10 cellular contexts compared by ENCODE assay signal in genomic region chr5:1552469-1553255, GRCh38. TPM values are rescaled to one million over a fixed set of nuclear protein-coding genes. Genes with fewer than 3 reads are reported as not detected.
DNase-seq lines count a peak whose midpoint lies in the region; ATAC-seq and TF ChIP-seq lines count a peak whose summit lies in the region.
"Had no signal": no experiment of that assay in that cellular context is flagged by ENCODE, and none has a peak within 500 bp of the region (broad histone marks: within the 10 kb centered on the region; RNA-seq: fewer than 3 reads in every experiment).

No MANE protein-coding gene starts in this region.

- no peaks in the 10 kb centered on the region for H3K9me2 ChIP-seq in GM23248 (ENCODE audit: insufficient read depth)

- peak overlapping the region; percentile 32; the same call in 1 of the 2 replicates for H2AFZ ChIP-seq in GM23248

- H3K4me3 ChIP-seq in GM23248 (peak overlapping the region; percentile 46; the same call in 1 of the 2 replicates), heart right ventricle (peak overlapping the region in 7 of 10 donors; percentile 3 to 37 (median 25)), retinal pigment epithelial cell (ENCODE audit: low read length) (peak overlapping the region; percentile 3)

- H3K36me3 ChIP-seq in GM23248 (ENCODE audit: low read depth), result no peaks in the 10 kb centered on the region
- no peaks in the 10 kb centered on the region for H3K36me3 ChIP-seq in heart right ventricle

- TF ChIP-seq CTCF in heart right ventricle (IDR thresholded peaks at IDR 0.05) (no peak), retinal pigment epithelial cell (conservative IDR thresholded peaks at IDR 0.05; ENCODE audit: low read depth, low read length) (no peak), GM13977 (IDR thresholded peaks at IDR 0.05; ENCODE audit: extremely low read depth, insufficient read depth, missing control alignments) (no peak)

- no peaks in the 10 kb centered on the region for H3K27me3 ChIP-seq in GM23248 (replicated peaks; ENCODE audit: insufficient read depth)
- peaks cover 0 to 15% (median 0%) of the 10 kb centered on the region in 7 donors for H3K27me3 ChIP-seq in heart right ventricle

- ATAC-seq in heart right ventricle, result peak; percentile 23 to 73 (median 54)

- H3K4me1 ChIP-seq in GM23248 (ENCODE audit: insufficient read depth), result peaks cover 10% of the 10 kb centered on the region
- peaks cover 0 to 7% (median 0%) of the 10 kb centered on the region in 9 donors for H3K4me1 ChIP-seq in heart right ventricle

- H3K4me2 ChIP-seq in GM23248 (ENCODE audit: unreplicated experiment), result peak overlapping the region; percentile 50

- H3K79me2 ChIP-seq in GM23248 (ENCODE audit: insufficient read depth), result no peaks in the 10 kb centered on the region

- no peaks in the 10 kb centered on the region for H3K9me3 ChIP-seq in GM23248 (ENCODE audit: low read depth)
- H3K9me3 ChIP-seq in heart right ventricle, result no peaks in the 10 kb centered on the region

- H3F3A ChIP-seq in GM23248 (ENCODE audit: insufficient read depth), result no peaks in the 10 kb centered on the region

- DNase-seq in GM23248, result peak; percentile 70
- peak; percentile 46 for DNase-seq in SK-MEL-5 (ENCODE audit: low read depth, low spot score)
- peak; percentile 23 to 51 for DNase-seq in heart right ventricle
- DNase-seq in retinal pigment epithelial cell (ENCODE audit: low read depth), result peak; percentile 72
- DNase-seq in iPS-NIHi7 (ENCODE audit: extremely low spot score), result no peak
- DNase-seq in dedifferentiated amniotic fluid mesenchymal stem cell (ENCODE audit: extremely low spot score), result no peak
- DNase-seq in SW 1271 (lab: John Stamatoyannopoulos, UW), result no peak
- no peak for DNase-seq in GM13977 (ENCODE audit: low spot score)
- DNase-seq: NCI-H146; stimulated activated CD4-positive, alpha-beta T cell treated with anti-CD3 and anti-CD28 coated beads, Interleukin-1b, Interleukin-23, amount 100 ng/mL, for 48 hours had no signal

- no peak overlapping the region for H3K27ac ChIP-seq in GM23248
- peak overlapping the region in 1 of 10 donors; percentile 3 for H3K27ac ChIP-seq in heart right ventricle

- 14 to 18% methylated on average over 33 of the region's 33 CpGs for WGBS in GM23248 (ENCODE audit: low coverage in 1 of 2, low lambda C conversion rate in 2 of 2, missing lambda C conversion rate in 2 of 2), 2 experiments
- 52 to 54% methylated on average over 33 of the region's 33 CpGs for WGBS in heart right ventricle, 2 donors

- in situ Hi-C loops in GM23248 (cut with MboI) (no loop called here), SK-MEL-5 (cut with HindIII; ENCODE audit: low pct_unique_long_range_greater_than_20kb, low sequenced_read_pairs) (no loop called here), GM13977 (cut with MboI; ENCODE audit: low pct_unique_long_range_greater_than_20kb, low sequenced_read_pairs, unreplicated experiment) (no loop called here)

- H3K9ac ChIP-seq in GM23248, result no peak overlapping the region; the same call in 1 of the 2 replicates

- intact Hi-C loops in heart right ventricle (cut with DNase I), result no loop called here

- H4K20me1 ChIP-seq in GM23248 (ENCODE audit: insufficient read depth), result no peaks in the 10 kb centered on the region

RNA-seq across cellular contexts. Expression of gene LPCAT1, which starts 28.9 kb away (rescaled TPM):
- total RNA-seq in GM23248 (2014; rRNA removed; shearing (Covaris generic)), result 31.6 and 48.4 TPM in 2 replicates
- polyA plus RNA-seq in GM23248 (2016; fragmentation: Nextera tagmentation; extraction: Ambion mirVana) (19.2 and 22.2 TPM in 2 replicates), heart right ventricle (10 to 100 TPM; 14.8 to 23.8 TPM)
- 47.5 and 50.6 TPM in 2 replicates for total RNA-seq in SK-MEL-5 (2014; rRNA removed; shearing (Covaris generic))
- polyA plus RNA-seq in SK-MEL-5 (2015; cell fraction: cytosol; rRNA removed), result 79.3 and 98.1 TPM in 2 replicates
- polyA plus RNA-seq in SK-MEL-5 (2015; cell fraction: nucleus; rRNA removed), result 114 and 171 TPM in 2 replicates
- 10 to 100 TPM in 3 of 10 donors, 1 to 10 TPM in 7; 5.6 to 25.5 (median 8.9) TPM for total RNA-seq in heart right ventricle

Comparison
In these comparisons a context has a peak if more than half of its experiments do, and no peak if none do; other contexts are left out.
1. DNase-seq: peak in GM23248 (single experiment), SK-MEL-5 (single experiment), heart right ventricle (2 of 2) and retinal pigment epithelial cell (single experiment); none in iPS-NIHi7 (single experiment), dedifferentiated amniotic fluid mesenchymal stem cell (single experiment), SW 1271 (0 of 2) and GM13977 (single experiment).
2. Peak in every context shown above with its lines, with median percentiles within 50 percentile points of each other: H3K4me3 ChIP-seq.